8 cellular contexts compared by ENCODE assay signal in genomic region chr10:79779310-79779938, GRCh38. TPM values are rescaled to one million over a fixed set of nuclear protein-coding genes. Genes with fewer than 3 reads are reported as not detected.
DNase-seq lines count a peak whose midpoint lies in the region; ATAC-seq and TF ChIP-seq lines count a peak whose summit lies in the region.
"Not testable (repeated sequence)": the region's sequence is repeated elsewhere in the genome, so short reads cannot be mapped to it uniquely, and the experiment has no call there.

No MANE protein-coding gene starts in this region.

- H3K9me3 Mint-ChIP-seq in activated T-cell treated with anti-CD3 and anti-CD28 coated beads, Interleukin-2, amount 50 U/mL, for 72 hours; mesothelial cell of epicardium: not testable (repeated sequence)

- H3K4me3 Mint-ChIP-seq in activated T-cell treated with anti-CD3 and anti-CD28 coated beads, Interleukin-2, amount 50 U/mL, for 72 hours; mesothelial cell of epicardium: not testable (repeated sequence)

- H3K27ac ChIP-seq in RWPE1, result not testable (repeated sequence)

- not testable (repeated sequence) for H3K36me3 Mint-ChIP-seq in activated T-cell treated with anti-CD3 and anti-CD28 coated beads, Interleukin-2, amount 50 U/mL, for 72 hours (ENCODE audit: insufficient read depth in 2 of 2); mesothelial cell of epicardium

- CTCF ChIA-PET in RWPE1 (lab: Yijun Ruan, JAX), result interaction anchor here (0.6 kb wide), 3 partner anchors 140 to 291 kb away, joined by 3 to 6 read pairs (median 3); no protein-coding TSS in a partner anchor

- POLR2A ChIA-PET in RWPE1 (lab: Yijun Ruan, JAX; ENCODE audit: low non-redundant PET), result not testable (repeated sequence)

- DNase-seq in CD1c-positive myeloid dendritic cell (ENCODE audit: extremely low spot score), result peak; percentile 71
- DNase-seq in RWPE1 (ENCODE audit: low spot score), result peak; percentile 14
- DNase-seq in activated T-cell treated with anti-CD3 and anti-CD28 coated beads, Interleukin-2, amount 50 U/mL, for 72 hours, result peak; percentile 65 to 69
- DNase-seq in mesothelial cell of epicardium (ENCODE audit: low spot score in 2 of 2, unreplicated experiment in 2 of 2), result peak; percentile 34 to 67
- peak; percentile 37 for DNase-seq in stimulated activated CD8-positive, alpha-beta memory T cell treated with anti-CD3 and anti-CD28 coated beads, Interleukin-12 subunit alpha, Interleukin-12 subunit beta, amount 100 ng/mL, for 1 hour (ENCODE audit: low read depth)

- H3K27me3 Mint-ChIP-seq in activated T-cell treated with anti-CD3 and anti-CD28 coated beads, Interleukin-2, amount 50 U/mL, for 72 hours (ENCODE audit: low read depth); mesothelial cell of epicardium (ENCODE audit: low read depth): not testable (repeated sequence)

- ATAC-seq in GM19463 (IDR thresholded peaks at IDR 0.05; ENCODE audit: unreplicated experiment) (peak; percentile 96), HG03442 (IDR thresholded peaks at IDR 0.05; ENCODE audit: unreplicated experiment) (peak; percentile 89), esophagus mucosa (peak; percentile 88)
- ATAC-seq in activated T-cell treated with anti-CD3 and anti-CD28 coated beads, Interleukin-2, amount 50 U/mL, for 72 hours (replicated peaks in 1 of 2), result peak; percentile 85 to 92

- H3K27ac Mint-ChIP-seq in activated T-cell treated with anti-CD3 and anti-CD28 coated beads, Interleukin-2, amount 50 U/mL, for 72 hours; mesothelial cell of epicardium: not testable (repeated sequence)

- not testable (repeated sequence) for H3K4me1 Mint-ChIP-seq in activated T-cell treated with anti-CD3 and anti-CD28 coated beads, Interleukin-2, amount 50 U/mL, for 72 hours (ENCODE audit: low read depth); mesothelial cell of epicardium

- TF ChIP-seq CTCF in RWPE1 (conservative IDR thresholded peaks at IDR 0.05; ENCODE audit: low read depth) (peak; percentile 36; the same call in 1 of the 2 replicates), mesothelial cell of epicardium (IDR thresholded peaks at IDR 0.05; ENCODE audit: unreplicated experiment) (peak; percentile 67)

RNA-seq across cellular contexts. Expression of gene NUTM2E, which starts 47.1 kb away (rescaled TPM):
- total RNA-seq in activated T-cell treated with anti-CD3 and anti-CD28 coated beads, Interleukin-2, amount 50 U/mL, for 72 hours, result not detected
- total RNA-seq in esophagus mucosa (not detected), mesothelial cell of epicardium (0.78 to 1.0 TPM (median 0.81 TPM) in 3 replicates)

Comparison
In these comparisons a context has a peak if more than half of its experiments do, and no peak if none do; other contexts are left out.
1. DNase-seq: peak in every context shown above with its lines; median percentile 71 in CD1c-positive myeloid dendritic cell; 67 in activated T-cell treated with anti-CD3 and anti-CD28 coated beads, Interleukin-2, amount 50 U/mL, for 72 hours; 50 in mesothelial cell of epicardium; 37 in stimulated activated CD8-positive, alpha-beta memory T cell treated with anti-CD3 and anti-CD28 coated beads, Interleukin-12 subunit alpha, Interleukin-12 subunit beta, amount 100 ng/mL, for 1 hour; 14 in RWPE1.